In the genomic region with DNA sequence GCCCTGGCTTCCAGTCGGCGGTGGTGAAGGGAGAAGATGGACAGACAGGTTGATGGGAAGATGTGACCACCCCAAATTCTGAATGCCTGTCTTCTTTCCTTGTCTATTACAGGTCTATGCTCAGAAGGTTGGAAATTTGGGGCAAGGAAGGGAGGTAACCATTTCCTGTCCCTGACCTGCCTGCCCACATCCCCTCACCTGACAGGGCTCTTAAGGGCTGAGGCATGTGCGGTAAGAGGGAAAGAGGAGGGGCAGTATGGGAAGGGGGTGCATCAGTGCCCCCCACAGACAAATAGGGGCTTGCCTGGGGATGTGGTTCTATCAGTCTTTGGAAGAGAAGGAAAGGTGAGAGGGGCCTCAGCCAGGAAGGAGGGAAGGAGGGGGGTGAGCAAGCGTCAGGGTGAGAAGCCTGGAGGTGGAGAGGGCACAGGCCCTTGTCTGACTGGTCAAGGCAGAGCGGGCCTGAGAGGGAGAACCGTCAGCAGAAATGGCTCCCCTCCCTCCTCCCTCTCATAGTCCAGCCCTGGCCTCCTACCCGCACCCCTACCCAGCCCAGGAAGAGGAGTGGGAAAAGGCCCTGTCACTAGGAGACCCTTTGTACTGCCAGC, we compare ENCODE assay signal across 16 cellular contexts.
DNase-seq lines count a peak whose midpoint lies in the region; ATAC-seq and TF ChIP-seq lines count a peak whose summit lies in the region.
"Had no signal": no experiment of that assay in that cellular context is flagged by ENCODE, and none has a peak within 500 bp of the region (broad histone marks: within the 10 kb centered on the region; RNA-seq: fewer than 3 reads in every experiment).

No MANE protein-coding gene starts in this region.

- TF ChIP-seq CTCF in natural killer cell (IDR thresholded peaks at IDR 0.05): no peak

- H3K9ac ChIP-seq in BLaER1: no peak overlapping the region

- H3K4me3 ChIP-seq in BLaER1: no peak overlapping the region
- H3K4me3 ChIP-seq in CD4-positive, alpha-beta memory T cell (ENCODE audit: low read length in 2 of 2): no peak overlapping the region
- H3K4me3 ChIP-seq: adrenal gland, ovary, uterus had no signal

- peaks cover 2 to 9% of the 10 kb centered on the region in 2 donors for H3K27me3 Mint-ChIP-seq in CD4-positive, alpha-beta memory T cell
- H3K27me3 Mint-ChIP-seq in activated T-helper 1 cell treated with anti-CD3 and anti-CD28 coated beads, Interleukin-12 subunit alpha, Interleukin-12 subunit beta, Interleukin-2, Interleukin-4 antibody, amounts not matched to agents 30 ng/mL and 10 ng/mL and 1 ng/mL, durations not matched to agents 14 hours and 24 hours and 36 hours (ENCODE audit: insufficient read depth): peaks cover 33% of the 10 kb centered on the region
- H3K27me3 Mint-ChIP-seq in natural killer cell (ENCODE audit: low read depth in 2 of 2): peaks cover 77 to 79% of the 10 kb centered on the region in 2 donors

- peak overlapping the region in 7 of 8 donors; percentile 57 to 86 (median 73) for H3K4me3 Mint-ChIP-seq in CD4-positive, alpha-beta memory T cell
- H3K4me3 Mint-ChIP-seq in activated T-helper 1 cell treated with anti-CD3 and anti-CD28 coated beads, Interleukin-12 subunit alpha, Interleukin-12 subunit beta, Interleukin-2, Interleukin-4 antibody, amounts not matched to agents 30 ng/mL and 10 ng/mL and 1 ng/mL, durations not matched to agents 14 hours and 24 hours and 36 hours: peak overlapping the region; percentile 63
- peak overlapping the region; percentile 37 for H3K4me3 Mint-ChIP-seq in natural killer cell

- H3K27me3 ChIP-seq in BLaER1: peaks cover 29% of the 10 kb centered on the region
- no peaks in the 10 kb centered on the region for H3K27me3 ChIP-seq in CD4-positive, alpha-beta memory T cell (ENCODE audit: insufficient read depth, low read length)
- H3K27me3 ChIP-seq: ovary, uterus had no signal

- H4K20me1 ChIP-seq in BLaER1: no peaks in the 10 kb centered on the region

- peaks cover 42% of the 10 kb centered on the region for H3K4me1 ChIP-seq in BLaER1
- H3K4me1 ChIP-seq in CD4-positive, alpha-beta memory T cell (ENCODE audit: insufficient read depth, low read length): peaks cover 44% of the 10 kb centered on the region

- ATAC-seq in natural killer cell: no peak
- ATAC-seq in HG02588 (IDR thresholded peaks at IDR 0.05; ENCODE audit: unreplicated experiment): no peak
- ATAC-seq: left colon had no signal

- peak overlapping the region; percentile 38 to 92 (median 83) for H3K27ac Mint-ChIP-seq in CD4-positive, alpha-beta memory T cell
- H3K27ac Mint-ChIP-seq in activated T-helper 1 cell treated with anti-CD3 and anti-CD28 coated beads, Interleukin-12 subunit alpha, Interleukin-12 subunit beta, Interleukin-2, Interleukin-4 antibody, amounts not matched to agents 30 ng/mL and 10 ng/mL and 1 ng/mL, durations not matched to agents 14 hours and 24 hours and 36 hours: peak overlapping the region; percentile 13
- H3K27ac Mint-ChIP-seq in natural killer cell: peak overlapping the region in 1 of 2 donors; percentile 69
- H3K27ac Mint-ChIP-seq: activated B cell treated with CpG ODN at 0.5 μM for 24 hours had no signal

- peaks cover 31 to 51% (median 46%) of the 10 kb centered on the region in 4 donors for H3K4me1 Mint-ChIP-seq in CD4-positive, alpha-beta memory T cell
- H3K4me1 Mint-ChIP-seq in activated T-helper 1 cell treated with anti-CD3 and anti-CD28 coated beads, Interleukin-12 subunit alpha, Interleukin-12 subunit beta, Interleukin-2, Interleukin-4 antibody, amounts not matched to agents 30 ng/mL and 10 ng/mL and 1 ng/mL, durations not matched to agents 14 hours and 24 hours and 36 hours (ENCODE audit: low read depth): peaks cover 34% of the 10 kb centered on the region
- peaks cover 33 to 39% of the 10 kb centered on the region in 2 donors for H3K4me1 Mint-ChIP-seq in natural killer cell

- H3K36me3 ChIP-seq in BLaER1: no peaks in the 10 kb centered on the region
- H3K36me3 ChIP-seq in CD4-positive, alpha-beta memory T cell (ENCODE audit: insufficient read depth, low read length): no peaks in the 10 kb centered on the region
- H3K36me3 ChIP-seq: adrenal gland, ovary, uterus had no signal

- CTCF ChIA-PET in CD4-positive, alpha-beta memory T cell (lab: Charles Lee; ENCODE audit: partially characterized antibody): interaction anchor here (0.8 to 3.2 kb wide), 3 partner anchors 10 to 18 kb away, joined by 3 to 21 read pairs (median 4); no protein-coding TSS in a partner anchor

- 0 out of 2 replicates have a peak overlapping the region, but pooled peaks have one; percentile 22 for H3K4me2 ChIP-seq in BLaER1

- no peaks in the 10 kb centered on the region for H3K9me3 ChIP-seq in BLaER1
- no peaks in the 10 kb centered on the region for H3K9me3 ChIP-seq in CD4-positive, alpha-beta memory T cell (ENCODE audit: control insufficient read depth in 1 of 2, low read length in 2 of 2)
- H3K9me3 ChIP-seq: adrenal gland, ovary, uterus had no signal

- no peaks in the 10 kb centered on the region for H3K36me3 Mint-ChIP-seq in CD4-positive, alpha-beta memory T cell
- no peaks in the 10 kb centered on the region for H3K36me3 Mint-ChIP-seq in activated T-helper 1 cell treated with anti-CD3 and anti-CD28 coated beads, Interleukin-12 subunit alpha, Interleukin-12 subunit beta, Interleukin-2, Interleukin-4 antibody, amounts not matched to agents 30 ng/mL and 10 ng/mL and 1 ng/mL, durations not matched to agents 14 hours and 24 hours and 36 hours (ENCODE audit: low read depth)
- no peaks in the 10 kb centered on the region for H3K36me3 Mint-ChIP-seq in natural killer cell

- POLR2A ChIA-PET in CD4-positive, alpha-beta memory T cell (lab: Charles Lee; ENCODE audit: partially characterized antibody): no interaction called here

- no peak overlapping the region for H3K27ac ChIP-seq in BLaER1
- H3K27ac ChIP-seq in CD4-positive, alpha-beta memory T cell (ENCODE audit: low read depth, low read length): peak overlapping the region; percentile 3
- H3K27ac ChIP-seq: adrenal gland, ovary had no signal

- intact Hi-C loops in CD4-positive, alpha-beta memory T cell (cut with micrococcal nuclease): no loop called here
- intact Hi-C loops in activated T-helper 1 cell treated with anti-CD3 and anti-CD28 coated beads, Interleukin-12 subunit alpha, Interleukin-12 subunit beta, Interleukin-2, Interleukin-4 antibody, amounts not matched to agents 30 ng/mL and 10 ng/mL and 1 ng/mL, durations not matched to agents 14 hours and 24 hours and 36 hours (cut with micrococcal nuclease): loop anchor here (2.0 kb wide), 1 partner anchor 17 kb away; no protein-coding TSS in a partner anchor
- intact Hi-C loops in natural killer cell (cut with micrococcal nuclease): loop anchor here (10.0 kb wide), 1 partner anchor 107 kb away; a partner anchor contains a TSS

- no peaks in the 10 kb centered on the region for H3K9me3 Mint-ChIP-seq in CD4-positive, alpha-beta memory T cell
- H3K9me3 Mint-ChIP-seq in activated T-helper 1 cell treated with anti-CD3 and anti-CD28 coated beads, Interleukin-12 subunit alpha, Interleukin-12 subunit beta, Interleukin-2, Interleukin-4 antibody, amounts not matched to agents 30 ng/mL and 10 ng/mL and 1 ng/mL, durations not matched to agents 14 hours and 24 hours and 36 hours: no peaks in the 10 kb centered on the region
- H3K9me3 Mint-ChIP-seq in natural killer cell: no peaks in the 10 kb centered on the region
- H3K9me3 Mint-ChIP-seq: activated B cell treated with CpG ODN at 0.5 μM for 24 hours had no signal

- DNase-seq in CD4-positive, alpha-beta memory T cell: peak in 2 of 5 donors; percentile 22 to 24
- no peak for DNase-seq in activated T-helper 1 cell treated with anti-CD3 and anti-CD28 coated beads, Interleukin-12 subunit alpha, Interleukin-12 subunit beta, Interleukin-2, Interleukin-4 antibody, amounts not matched to agents 30 ng/mL and 10 ng/mL and 1 ng/mL, durations not matched to agents 14 hours and 24 hours and 36 hours (ENCODE audit: low spot score)
- DNase-seq in natural killer cell (no peak), NCI-H748 treated with DMSO at 0.1 percent for 48 hours (lab: John Stamatoyannopoulos, UW) (no peak)
- DNase-seq in stimulated activated CD8-positive, alpha-beta memory T cell treated with anti-CD3 and anti-CD28 coated beads, Interleukin-4, amount 100 ng/mL, for 48 hours: no peak
- DNase-seq: activated B cell treated with CpG ODN at 0.5 μM for 24 hours, adrenal gland, DMS 273 treated with DMSO at 0.1 percent for 48 hours, KBM-7, left colon, NCI-H2029 treated with DMSO at 0.1 percent for 48 hours, NCI-H524, uterus had no signal
